21 cellular contexts compared by ENCODE assay signal in the genomic region with DNA sequence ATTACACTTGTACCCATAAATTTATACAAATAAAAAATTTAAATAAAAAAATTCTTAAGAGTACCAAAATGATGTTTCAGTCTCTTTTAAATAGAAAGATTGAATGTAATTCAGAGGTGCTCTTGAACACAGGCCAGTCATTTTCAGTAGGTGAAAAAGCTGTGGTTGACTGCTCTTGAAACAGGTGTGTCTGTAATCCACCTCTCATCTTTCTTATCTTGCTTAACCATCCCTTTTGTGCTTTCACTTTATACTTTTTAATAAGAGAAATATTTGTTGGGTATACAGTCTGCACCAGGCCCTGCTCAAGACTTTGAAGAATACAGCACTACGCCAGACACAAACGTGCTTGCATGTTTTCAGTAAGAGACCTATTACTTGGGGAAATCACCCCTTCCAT. TPM values are rescaled to one million over a fixed set of nuclear protein-coding genes. Genes with fewer than 3 reads are reported as not detected.
A peak's percentile ranks its signal among the peaks of the same experiment; 100 is the strongest.
DNase-seq lines count a peak whose midpoint lies in the region; ATAC-seq and TF ChIP-seq lines count a peak whose summit lies in the region.
"Had no signal": no experiment of that assay in that cellular context is flagged by ENCODE, and none has a peak within 500 bp of the region (broad histone marks: within the 10 kb centered on the region; RNA-seq: fewer than 3 reads in every experiment).

No MANE protein-coding gene starts in this region.

- no peaks in the 10 kb centered on the region for H3K36me3 ChIP-seq in smooth muscle cell (ENCODE audit: low read depth)
- H3K36me3 ChIP-seq: neural progenitor cell had no signal

- no peak for DNase-seq in T-helper 1 cell
- no peak for DNase-seq in T-helper 2 cell treated with Interferon-gamma antibody and Interleukin-4, amounts not matched to agents 5 μg/mL and 100 μg/mL, for 36 hours (ENCODE audit: low spot score)
- no peak for DNase-seq in smooth muscle cell (lab: John Stamatoyannopoulos, UW; ENCODE audit: unreplicated experiment)
- DNase-seq in NCI-H774 (lab: John Stamatoyannopoulos, UW), result no peak
- DNase-seq: DND-41, erythroblast, KBM-7, NCI-H1048, NCI-H2081, NCI-H524 treated with DMSO at 0.1 percent for 48 hours, PC-9 had no signal

- peak overlapping the region; percentile 20 for H3K27ac Mint-ChIP-seq in T-helper 1 cell treated with Interleukin-12 subunit alpha and Interleukin-12 subunit beta and Interleukin-4 antibody, amounts not matched to agents 30 μg/mL and 1 μg/mL, for 36 hours
- peak overlapping the region; percentile 21 for H3K27ac Mint-ChIP-seq in T-helper 2 cell treated with Interferon-gamma antibody and Interleukin-4, amounts not matched to agents 5 μg/mL and 100 μg/mL, for 36 hours
- H3K27ac Mint-ChIP-seq: neural progenitor cell, type B pancreatic cell had no signal

- no peak for TF ChIP-seq CTCF in smooth muscle cell (IDR thresholded peaks at IDR 0.05; ENCODE audit: borderline replicate concordance, insufficient read depth, poor library complexity, severe bottlenecking)

- H4K20me1 ChIP-seq in smooth muscle cell (ENCODE audit: low read depth), result peaks cover 4% of the 10 kb centered on the region

- H3K4me3 Mint-ChIP-seq in T-helper 1 cell treated with Interleukin-12 subunit alpha and Interleukin-12 subunit beta and Interleukin-4 antibody, amounts not matched to agents 30 μg/mL and 1 μg/mL, for 36 hours, result no peak overlapping the region
- H3K4me3 Mint-ChIP-seq in T-helper 2 cell treated with Interferon-gamma antibody and Interleukin-4, amounts not matched to agents 5 μg/mL and 100 μg/mL, for 36 hours, result peak overlapping the region; percentile 46
- H3K4me3 Mint-ChIP-seq: neural progenitor cell, type B pancreatic cell had no signal

- no peaks in the 10 kb centered on the region for H3K27me3 Mint-ChIP-seq in T-helper 1 cell treated with Interleukin-12 subunit alpha and Interleukin-12 subunit beta and Interleukin-4 antibody, amounts not matched to agents 30 μg/mL and 1 μg/mL, for 36 hours (ENCODE audit: low read depth)
- H3K27me3 Mint-ChIP-seq in T-helper 2 cell treated with Interferon-gamma antibody and Interleukin-4, amounts not matched to agents 5 μg/mL and 100 μg/mL, for 36 hours (ENCODE audit: low read depth), result no peaks in the 10 kb centered on the region
- H3K27me3 Mint-ChIP-seq: type B pancreatic cell had no signal

- no peaks in the 10 kb centered on the region for H3K9me3 Mint-ChIP-seq in T-helper 1 cell treated with Interleukin-12 subunit alpha and Interleukin-12 subunit beta and Interleukin-4 antibody, amounts not matched to agents 30 μg/mL and 1 μg/mL, for 36 hours
- H3K9me3 Mint-ChIP-seq in T-helper 2 cell treated with Interferon-gamma antibody and Interleukin-4, amounts not matched to agents 5 μg/mL and 100 μg/mL, for 36 hours, result no peaks in the 10 kb centered on the region
- H3K9me3 Mint-ChIP-seq: neural progenitor cell, type B pancreatic cell had no signal

- H3K4me1 Mint-ChIP-seq in T-helper 1 cell treated with Interleukin-12 subunit alpha and Interleukin-12 subunit beta and Interleukin-4 antibody, amounts not matched to agents 30 μg/mL and 1 μg/mL, for 36 hours (ENCODE audit: low read depth), result peaks cover 24% of the 10 kb centered on the region
- H3K4me1 Mint-ChIP-seq in T-helper 2 cell treated with Interferon-gamma antibody and Interleukin-4, amounts not matched to agents 5 μg/mL and 100 μg/mL, for 36 hours (ENCODE audit: low read depth), result peaks cover 31% of the 10 kb centered on the region

- H3K36me3 Mint-ChIP-seq in T-helper 1 cell treated with Interleukin-12 subunit alpha and Interleukin-12 subunit beta and Interleukin-4 antibody, amounts not matched to agents 30 μg/mL and 1 μg/mL, for 36 hours (ENCODE audit: low read depth), result peaks cover 5% of the 10 kb centered on the region
- H3K36me3 Mint-ChIP-seq in T-helper 2 cell treated with Interferon-gamma antibody and Interleukin-4, amounts not matched to agents 5 μg/mL and 100 μg/mL, for 36 hours (ENCODE audit: low read depth), result peaks cover 5% of the 10 kb centered on the region
- H3K36me3 Mint-ChIP-seq: neural progenitor cell, type B pancreatic cell had no signal

- no peak overlapping the region for H2AFZ ChIP-seq in smooth muscle cell (ENCODE audit: low read depth)
- H2AFZ ChIP-seq: neural progenitor cell, PC-9 had no signal

- no peaks in the 10 kb centered on the region for H3K27me3 ChIP-seq in smooth muscle cell (ENCODE audit: low read depth)
- H3K27me3 ChIP-seq: neural progenitor cell had no signal

- H3K4me1 ChIP-seq in smooth muscle cell (ENCODE audit: low read depth), result peaks cover 12% of the 10 kb centered on the region

- peaks cover 11% of the 10 kb centered on the region for H3F3A ChIP-seq in smooth muscle cell (ENCODE audit: low read depth)

- H3K4me2 ChIP-seq in smooth muscle cell, result no peak overlapping the region
- H3K4me2 ChIP-seq: A549, neural progenitor cell, PC-9 had no signal

- no peak overlapping the region for H3K9ac ChIP-seq in smooth muscle cell (ENCODE audit: low read depth)
- H3K9ac ChIP-seq: neural progenitor cell had no signal

- ATAC-seq in HG03432 (IDR thresholded peaks at IDR 0.05; ENCODE audit: unreplicated experiment), result peak; percentile 5
- no peak for ATAC-seq in GM21786 (IDR thresholded peaks at IDR 0.05; ENCODE audit: unreplicated experiment)
- ATAC-seq in GM21367 (IDR thresholded peaks at IDR 0.05; ENCODE audit: unreplicated experiment), result no peak
- ATAC-seq: A549, HCT116 had no signal

- H3K79me2 ChIP-seq in smooth muscle cell (ENCODE audit: low read depth), result peaks cover 30% of the 10 kb centered on the region

- H3K9me3 ChIP-seq in smooth muscle cell (replicated peaks; ENCODE audit: low read depth), result no peaks in the 10 kb centered on the region
- H3K9me3 ChIP-seq: A549 had no signal

- H3K27ac ChIP-seq in smooth muscle cell (ENCODE audit: low read depth), result peak overlapping the region; percentile 4
- H3K27ac ChIP-seq: C4-2B, neural progenitor cell, PC-9, SK-N-MC had no signal

- H3K4me3 ChIP-seq in smooth muscle cell, result no peak overlapping the region
- H3K4me3 ChIP-seq: A549, neural progenitor cell, PC-9, SK-N-MC had no signal

- 88% methylated on average over 2 of the region's 2 CpGs for WGBS in smooth muscle cell (ENCODE audit: low lambda C conversion rate)

RNA-seq across cellular contexts. Expression of gene RTN4, which starts 3.8 kb away (rescaled TPM):
- 246 and 295 TPM in 2 replicates for total RNA-seq in smooth muscle cell
- polyA plus RNA-seq in smooth muscle cell, result 335 and 371 TPM in 2 replicates
